Comparison of ENCODE assay signal across 21 cellular contexts in genomic region chr18:41814651-41815050, GRCh38.
DNase-seq lines count a peak whose midpoint lies in the region; ATAC-seq and TF ChIP-seq lines count a peak whose summit lies in the region.
"Had no signal": no experiment of that assay in that cellular context is flagged by ENCODE, and none has a peak within 500 bp of the region (broad histone marks: within the 10 kb centered on the region; RNA-seq: fewer than 3 reads in every experiment).

No MANE protein-coding gene starts in this region.

- H3K23ac ChIP-seq in mesendoderm (ENCODE audit: low read length) = no peak overlapping the region

- peaks cover 12% of the 10 kb centered on the region; the same call in 1 of the 2 replicates for H3K9me2 ChIP-seq in GM23338 (ENCODE audit: insufficient read depth)

- no peak overlapping the region for H3K27ac Mint-ChIP-seq in GM23338
- H3K27ac Mint-ChIP-seq: CD8-positive, alpha-beta T cell; HFFc6; IgD-negative memory B cell had no signal

- H3K4ac ChIP-seq in mesendoderm (ENCODE audit: low read depth, low read length) = no peak overlapping the region

- H3K27ac ChIP-seq in BLaER1 (no peak overlapping the region), mesendoderm (ENCODE audit: low read depth, low read length) (no peak overlapping the region), GM23338 (ENCODE audit: low read depth) (no peak overlapping the region)
- H3K27ac ChIP-seq: A549; BLaER1 treated with 17β-estradiol and CSF1 and Interleukin-3, amounts not matched to agents 10 nM and 100 nM had no signal

- peaks cover 7% of the 10 kb centered on the region for H3K27me3 Mint-ChIP-seq in GM23338 (ENCODE audit: insufficient read depth, low read depth, poor library complexity)
- H3K27me3 Mint-ChIP-seq: IgD-negative memory B cell had no signal

- H3K4me2 ChIP-seq in BLaER1 = peak overlapping the region; percentile 5; the same call in 1 of the 2 replicates
- H3K4me2 ChIP-seq in mesendoderm (ENCODE audit: low read length) = no peak overlapping the region
- no peak overlapping the region for H3K4me2 ChIP-seq in GM23338
- H3K4me2 ChIP-seq: A549 had no signal

- no peak for TF ChIP-seq POLR2A in NB4 (IDR thresholded peaks at IDR 0.05; ENCODE audit: extremely low read depth, insufficient read length)

- peaks cover 9% of the 10 kb centered on the region; the same call in 2 of the 3 replicates for H3K9me3 Mint-ChIP-seq in GM23338
- H3K9me3 Mint-ChIP-seq: HFFc6 had no signal

- no peak overlapping the region for H2AFZ ChIP-seq in GM23338

- H3K27me3 ChIP-seq in BLaER1 (no peaks in the 10 kb centered on the region), mesendoderm (ENCODE audit: insufficient read depth, low read length, poor library complexity) (no peaks in the 10 kb centered on the region), GM23338 (ENCODE audit: insufficient read depth) (no peaks in the 10 kb centered on the region)
- H3K27me3 ChIP-seq: BLaER1 treated with 17β-estradiol and CSF1 and Interleukin-3, amounts not matched to agents 10 nM and 100 nM had no signal

- peaks cover 4% of the 10 kb centered on the region; the same call in 1 of the 3 replicates for H3K36me3 Mint-ChIP-seq in GM23338 (ENCODE audit: low read depth)
- H3K36me3 Mint-ChIP-seq: CD8-positive, alpha-beta T cell; IgD-negative memory B cell had no signal

- TF ChIP-seq CTCF in NB4 (IDR thresholded peaks at IDR 0.05; ENCODE audit: low read depth, low read length) (no peak), astrocyte of the spinal cord (IDR thresholded peaks at IDR 0.05; ENCODE audit: low read depth, low read length) (no peak), GM23338 (conservative IDR thresholded peaks at IDR 0.05; ENCODE audit: low read depth in 2 of 2) (no peak)

- H2AK5ac ChIP-seq in mesendoderm (ENCODE audit: low read length) = no peak overlapping the region

- no peak overlapping the region for H3K18ac ChIP-seq in mesendoderm (ENCODE audit: low read length)

- H4K5ac ChIP-seq in mesendoderm (ENCODE audit: low read length) = no peak overlapping the region

- H4K8ac ChIP-seq in mesendoderm (ENCODE audit: low read depth, low read length) = no peak overlapping the region

- no peak overlapping the region for H2BK15ac ChIP-seq in mesendoderm (replicated peaks; ENCODE audit: low read depth)

- H3K36me3 ChIP-seq in BLaER1 (no peaks in the 10 kb centered on the region), mesendoderm (ENCODE audit: control insufficient read depth, insufficient read depth, low read length) (no peaks in the 10 kb centered on the region), GM23338 (ENCODE audit: insufficient read depth) (no peaks in the 10 kb centered on the region)
- H3K36me3 ChIP-seq: BLaER1 treated with 17β-estradiol and CSF1 and Interleukin-3, amounts not matched to agents 10 nM and 100 nM had no signal

- H3K9ac ChIP-seq in BLaER1 (no peak overlapping the region), mesendoderm (ENCODE audit: low read length) (no peak overlapping the region)
- H3K9ac ChIP-seq: BLaER1 treated with 17β-estradiol and CSF1 and Interleukin-3, amounts not matched to agents 10 nM and 100 nM had no signal

- H3K56ac ChIP-seq in mesendoderm (ENCODE audit: low read length) = no peak overlapping the region

- in situ Hi-C loops in astrocyte of the spinal cord (cut with HindIII; ENCODE audit: low sequenced_read_pairs) = no loop called here

- peak; percentile 15 for DNase-seq in NB4 (ENCODE audit: low read depth)
- DNase-seq in astrocyte of the spinal cord (ENCODE audit: low read depth, low spot score) = peak; percentile 39
- peak; percentile 14 for DNase-seq in mesendoderm
- DNase-seq in GM23338 (ENCODE audit: low spot score) = no peak
- no peak for DNase-seq in NCI-H1436 treated with DMSO at 0.1 percent for 48 hours (lab: John Stamatoyannopoulos, UW)
- DNase-seq in occipital lobe (lab: John Stamatoyannopoulos, UW) = no peak
- no peak for DNase-seq in NCI-H446 treated with DMSO at 0.1 percent for 48 hours (lab: John Stamatoyannopoulos, UW)
- DNase-seq: Calu3; CD8-positive, alpha-beta T cell; DMS79 treated with DMSO at 0.1 percent for 48 hours; GF-D8; GOT3; H7; HFFc6; KG1 had no signal

- H2BK5ac ChIP-seq in mesendoderm (ENCODE audit: low read length) = no peak overlapping the region

- no peaks in the 10 kb centered on the region for H4K20me1 ChIP-seq in BLaER1
- H4K20me1 ChIP-seq in GM23338 (replicated peaks; ENCODE audit: insufficient read depth) = no peaks in the 10 kb centered on the region
- H4K20me1 ChIP-seq: BLaER1 treated with 17β-estradiol and CSF1 and Interleukin-3, amounts not matched to agents 10 nM and 100 nM had no signal

- H3K79me2 ChIP-seq in mesendoderm (ENCODE audit: control insufficient read depth, insufficient read depth, low read length) = no peaks in the 10 kb centered on the region
- no peaks in the 10 kb centered on the region for H3K79me2 ChIP-seq in GM23338 (replicated peaks; ENCODE audit: insufficient read depth)

- H3K4me3 Mint-ChIP-seq in GM23338 = no peak overlapping the region
- H3K4me3 Mint-ChIP-seq: CD8-positive, alpha-beta T cell; HFFc6; IgD-negative memory B cell had no signal

- no peak for ATAC-seq in GM23338
- ATAC-seq: A549; CD8-positive, alpha-beta T cell; HCT116; HepG2 had no signal

- no peak overlapping the region for H3K4me3 ChIP-seq in BLaER1
- no peak overlapping the region for H3K4me3 ChIP-seq in NB4 (ENCODE audit: low read depth, low read length)
- no peak overlapping the region for H3K4me3 ChIP-seq in astrocyte of the spinal cord (ENCODE audit: low read depth, low read length)
- H3K4me3 ChIP-seq in mesendoderm (ENCODE audit: low read length) = no peak overlapping the region
- H3K4me3 ChIP-seq in GM23338 = no peak overlapping the region
- H3K4me3 ChIP-seq: A549; BLaER1 treated with 17β-estradiol and CSF1 and Interleukin-3, amounts not matched to agents 10 nM and 100 nM had no signal

- no peaks in the 10 kb centered on the region for H3K79me1 ChIP-seq in mesendoderm (ENCODE audit: low read length)

- peaks cover 21% of the 10 kb centered on the region for H3K4me1 Mint-ChIP-seq in GM23338
- H3K4me1 Mint-ChIP-seq: IgD-negative memory B cell had no signal

- H3F3A ChIP-seq in GM23338 (replicated peaks; ENCODE audit: low read depth) = no peaks in the 10 kb centered on the region

- WGBS in mesendoderm (ENCODE audit: extremely low coverage, insufficient coverage, low lambda C conversion rate) = no CpG with 5 or more reads among the region's 2 CpGs

- H3K9me3 ChIP-seq in BLaER1 = peaks cover 8% of the 10 kb centered on the region; the same call in 1 of the 2 replicates
- H3K9me3 ChIP-seq: A549 had no signal

- peaks cover 9% of the 10 kb centered on the region for H3K4me1 ChIP-seq in BLaER1
- peaks cover 2% of the 10 kb centered on the region for H3K4me1 ChIP-seq in mesendoderm (ENCODE audit: control insufficient read depth, low read depth, low read length)
- peaks cover 3% of the 10 kb centered on the region; the same call in 1 of the 2 replicates for H3K4me1 ChIP-seq in GM23338 (ENCODE audit: insufficient read depth)
- H3K4me1 ChIP-seq: A549 had no signal

- H2BK120ac ChIP-seq in mesendoderm (ENCODE audit: low read depth, low read length) = no peak overlapping the region

TF ChIP-seq in GM23338, 12 proteins besides CTCF, POLR2A, EP300 and RAD21:
- TF ChIP-seq REST (IDR thresholded peaks at IDR 0.05; ENCODE audit: unreplicated experiment) = no peak
- no peak for TF ChIP-seq CREB1 (CRISPR knock-in tag; IDR thresholded peaks at IDR 0.05; ENCODE audit: low read depth)
- no peak for TF ChIP-seq EZH2phosphoT487 (IDR thresholded peaks at IDR 0.05; ENCODE audit: unreplicated experiment)
- TF ChIP-seq POLR2AphosphoS5 (IDR thresholded peaks at IDR 0.05; ENCODE audit: low read depth) = no peak
- TF ChIP-seq ZNF331 (CRISPR knock-in tag; IDR thresholded peaks at IDR 0.05; ENCODE audit: low read depth) = no peak
- TF ChIP-seq STAT1 (IDR thresholded peaks at IDR 0.05; ENCODE audit: unreplicated experiment) = no peak
TF ChIP-seq in GM23338: peak in this region for 0.

Comparison
In these comparisons a context has a peak if more than half of its experiments do, and no peak if none do; other contexts are left out.
1. DNase-seq: peak in NB4 (single experiment), astrocyte of the spinal cord (single experiment) and mesendoderm (single experiment); none in GM23338 (single experiment), NCI-H1436 treated with DMSO at 0.1 percent for 48 hours (single experiment), occipital lobe (single experiment) and NCI-H446 treated with DMSO at 0.1 percent for 48 hours (single experiment).